Comparison of ENCODE assay signal across 11 cellular contexts in genomic region chr3:140420621-140421357, GRCh38.
DNase-seq lines count a peak whose midpoint lies in the region; ATAC-seq, FAIRE-seq and TF ChIP-seq lines count a peak whose summit lies in the region.
"Had no signal": no experiment of that assay in that cellular context is flagged by ENCODE, and none has a peak within 500 bp of the region (broad histone marks: within the 10 kb centered on the region; RNA-seq: fewer than 3 reads in every experiment).

No MANE protein-coding gene starts in this region.

- peak overlapping the region; percentile 18 for H2AFZ ChIP-seq in parathyroid adenoma

- no peak overlapping the region for H3K9ac ChIP-seq in parathyroid adenoma

- in situ Hi-C loops in Caki2 (cut with HindIII; ENCODE audit: low pct_unique_long_range_greater_than_20kb, low sequenced_read_pairs), result no loop called here

- TF ChIP-seq CTCF in cardiac muscle cell (IDR thresholded peaks at IDR 0.05; ENCODE audit: low read depth, low read length) (no peak), parathyroid adenoma (IDR thresholded peaks at IDR 0.05) (no peak)

- 42 to 57% (median 52%) methylated on average over 9 of the region's 9 CpGs for WGBS in small intestine, 3 donors

- ATAC-seq in stimulated activated naive CD8-positive, alpha-beta T cell treated with anti-CD3 and anti-CD28 coated beads, Interleukin-15, Interleukin-2, amounts not matched to agents 100 U/mL and 50 U/mL, for 24 hours, result no peak
- no peak for ATAC-seq in GM21576 (IDR thresholded peaks at IDR 0.05; ENCODE audit: unreplicated experiment)
- ATAC-seq: stimulated activated naive B cell treated with anti-CD40 and anti-IgM and Interleukin-4, amounts not matched to agents 10 μg/mL and 1 μg/mL and 100 μg/mL, for 72 hours had no signal

- no peak for FAIRE-seq in small intestine (lab: Jason Lieb, UNC)

- H3K4me1 ChIP-seq in cardiac muscle cell (ENCODE audit: low read depth) (peaks cover 39% of the 10 kb centered on the region), parathyroid adenoma (peaks cover 3% of the 10 kb centered on the region), small intestine (ENCODE audit: control insufficient read depth in 2 of 2, insufficient read depth in 1 of 2, low read depth in 1 of 2, low read length in 1 of 2) (no peaks in the 10 kb centered on the region)

- H3K27ac ChIP-seq in cardiac muscle cell, result peak overlapping the region; percentile 31
- H3K27ac ChIP-seq in parathyroid adenoma, result no peak overlapping the region
- H3K27ac ChIP-seq in small intestine (ENCODE audit: low read depth in 1 of 2, low read length in 1 of 2), result no peak overlapping the region
- H3K27ac ChIP-seq: epithelial cell of prostate, RWPE1 had no signal

- H3K79me2 ChIP-seq in parathyroid adenoma, result no peaks in the 10 kb centered on the region

- H3K4me3 ChIP-seq in cardiac muscle cell (no peak overlapping the region), parathyroid adenoma (ENCODE audit: low read depth, low read length) (no peak overlapping the region), small intestine (ENCODE audit: low read depth in 1 of 2, low read length in 2 of 2) (no peak overlapping the region)

- H3K36me3 ChIP-seq in cardiac muscle cell, result no peaks in the 10 kb centered on the region
- no peaks in the 10 kb centered on the region for H3K36me3 ChIP-seq in parathyroid adenoma (ENCODE audit: control insufficient read depth, insufficient read depth, low read length)
- no peaks in the 10 kb centered on the region for H3K36me3 ChIP-seq in small intestine (ENCODE audit: control insufficient read depth in 2 of 2, insufficient read depth in 2 of 2, low read length in 2 of 2)

- DNase-seq in Caki2 (ENCODE audit: low read depth) (peak; percentile 59), amniotic epithelial cell (ENCODE audit: low read depth) (peak; percentile 5), cardiac muscle cell (ENCODE audit: low read depth in 1 of 2, low spot score in 1 of 2) (peak in 1 of 2 donors; percentile 75), small intestine (no peak), 8988T (no peak)
- no peak for DNase-seq in stimulated activated naive CD8-positive, alpha-beta T cell treated with anti-CD3 and anti-CD28 coated beads, Interleukin-15, Interleukin-2, amounts not matched to agents 100 U/mL and 50 U/mL, for 24 hours
- DNase-seq: stimulated activated naive B cell treated with anti-CD40 and anti-IgM and Interleukin-4, amounts not matched to agents 10 μg/mL and 1 μg/mL and 100 μg/mL, for 72 hours had no signal

- H3K27me3 ChIP-seq in cardiac muscle cell, result no peaks in the 10 kb centered on the region
- no peaks in the 10 kb centered on the region for H3K27me3 ChIP-seq in parathyroid adenoma (ENCODE audit: control insufficient read depth, insufficient read depth, low read length)
- H3K27me3 ChIP-seq in small intestine (ENCODE audit: control insufficient read depth in 2 of 2, insufficient read depth in 2 of 2, low read length in 2 of 2), result no peaks in the 10 kb centered on the region

- H3K9me3 ChIP-seq in cardiac muscle cell (ENCODE audit: low read depth) (no peaks in the 10 kb centered on the region), parathyroid adenoma (ENCODE audit: control insufficient read depth, low read length) (no peaks in the 10 kb centered on the region), small intestine (ENCODE audit: control insufficient read depth, low read depth) (no peaks in the 10 kb centered on the region)

- H3K4me2 ChIP-seq in parathyroid adenoma (ENCODE audit: low read length), result no peak overlapping the region

Comparison
In these comparisons a context has a peak if more than half of its experiments do, and no peak if none do; other contexts are left out.
1. DNase-seq: peak in Caki2 (single experiment) and amniotic epithelial cell (single experiment); none in stimulated activated naive CD8-positive, alpha-beta T cell treated with anti-CD3 and anti-CD28 coated beads, Interleukin-15, Interleukin-2, amounts not matched to agents 100 U/mL and 50 U/mL, for 24 hours (single experiment), small intestine (single experiment) and 8988T (single experiment).